12 cellular contexts compared by ENCODE assay signal in the genomic region with DNA sequence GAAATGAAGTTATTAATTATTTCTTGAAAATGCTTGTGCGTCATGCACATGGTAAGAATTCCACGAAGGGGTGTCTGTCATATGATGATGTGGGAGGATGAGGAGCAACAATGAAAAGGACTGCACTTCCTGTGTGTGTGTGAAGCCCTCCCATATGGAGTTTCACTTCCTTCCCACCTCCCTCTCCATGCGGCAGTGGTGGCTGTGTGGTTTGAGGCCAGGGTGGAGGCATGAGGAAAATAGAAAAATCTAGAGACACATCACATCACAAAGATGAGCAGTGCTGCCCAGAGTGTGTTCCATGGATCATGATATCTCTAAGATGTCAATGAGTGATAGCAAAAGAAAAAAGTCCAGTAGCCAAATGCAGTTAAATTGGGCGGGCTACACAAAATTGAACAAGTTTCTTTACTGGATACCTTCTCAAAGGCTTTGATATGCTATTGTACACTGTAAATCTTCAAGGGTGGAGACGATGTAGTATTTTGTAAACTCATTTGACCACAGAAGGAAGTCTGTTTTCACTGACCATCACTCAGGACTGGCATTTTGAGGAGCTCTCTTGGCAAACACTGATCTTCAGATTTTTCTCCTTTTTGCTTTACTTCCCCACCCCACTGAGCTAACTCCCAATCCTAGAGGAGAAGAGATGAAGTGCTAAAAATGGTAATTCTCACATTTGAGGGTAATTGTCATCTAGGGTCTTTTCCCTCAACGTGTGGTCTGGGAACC. TPM values are rescaled to one million over a fixed set of nuclear protein-coding genes. Genes with fewer than 3 reads are reported as not detected.
DNase-seq lines count a peak whose midpoint lies in the region; ATAC-seq and TF ChIP-seq lines count a peak whose summit lies in the region.
"Had no signal": no experiment of that assay in that cellular context is flagged by ENCODE, and none has a peak within 500 bp of the region (broad histone marks: within the 10 kb centered on the region; RNA-seq: fewer than 3 reads in every experiment).

No MANE protein-coding gene starts in this region.

- H3K79me2 ChIP-seq in neural progenitor cell (ENCODE audit: low read depth) (no peaks in the 10 kb centered on the region), hepatocyte (peaks cover 5% of the 10 kb centered on the region)

- peak; percentile 30 for DNase-seq in activated naive CD8-positive, alpha-beta T cell treated with anti-CD3 and anti-CD28 coated beads for 36 hours
- DNase-seq in neural progenitor cell (ENCODE audit: low spot score) (no peak), cerebellar cortex (ENCODE audit: low spot score) (no peak), Calu3 (no peak), hepatocyte (ENCODE audit: low spot score) (no peak)
- DNase-seq: activated T-cell treated with anti-CD3 and anti-CD28 coated beads, Interleukin-2, amount 50 U/mL, for 4 hours; colonic mucosa; stimulated activated CD4-positive, alpha-beta T cell treated with anti-CD3 and anti-CD28 coated beads, Interleukin-4, amount 100 ng/mL, for 24 hours had no signal

- CTCF ChIA-PET in Calu3 (lab: Charles Lee), result no interaction called here

- no peaks in the 10 kb centered on the region for H3K27me3 Mint-ChIP-seq in activated naive CD8-positive, alpha-beta T cell treated with anti-CD3 and anti-CD28 coated beads for 36 hours
- peaks cover 5% of the 10 kb centered on the region for H3K27me3 Mint-ChIP-seq in neural progenitor cell (ENCODE audit: insufficient read depth, low read depth)
- H3K27me3 Mint-ChIP-seq in Calu3 (ENCODE audit: unreplicated experiment), result no peaks in the 10 kb centered on the region

- no peak overlapping the region for H2AFZ ChIP-seq in neural progenitor cell (replicated peaks)
- no peak overlapping the region for H2AFZ ChIP-seq in hepatocyte

- no peak for TF ChIP-seq POLR2A in gastroesophageal sphincter (IDR thresholded peaks at IDR 0.05)

- no peak for TF ChIP-seq EP300 in gastroesophageal sphincter (IDR thresholded peaks at IDR 0.05)

- H3K9me2 ChIP-seq in hepatocyte (replicated peaks; ENCODE audit: insufficient read depth), result no peaks in the 10 kb centered on the region

- peaks cover 37% of the 10 kb centered on the region for H3K4me1 Mint-ChIP-seq in activated naive CD8-positive, alpha-beta T cell treated with anti-CD3 and anti-CD28 coated beads for 36 hours
- H3K4me1 Mint-ChIP-seq in neural progenitor cell, result peaks cover 20% of the 10 kb centered on the region
- H3K4me1 Mint-ChIP-seq in Calu3 (ENCODE audit: low read depth, unreplicated experiment), result peaks cover 8% of the 10 kb centered on the region

- peaks cover 3% of the 10 kb centered on the region for H3K36me3 Mint-ChIP-seq in activated naive CD8-positive, alpha-beta T cell treated with anti-CD3 and anti-CD28 coated beads for 36 hours
- H3K36me3 Mint-ChIP-seq in neural progenitor cell, result peaks cover 6% of the 10 kb centered on the region
- no peaks in the 10 kb centered on the region for H3K36me3 Mint-ChIP-seq in Calu3 (ENCODE audit: insufficient read depth, unreplicated experiment)

- H3K27me3 ChIP-seq in neural progenitor cell (no peaks in the 10 kb centered on the region), gastroesophageal sphincter (no peaks in the 10 kb centered on the region), hepatocyte (no peaks in the 10 kb centered on the region)
- H3K27me3 ChIP-seq: colonic mucosa had no signal

- ATAC-seq in GM18511 (IDR thresholded peaks at IDR 0.05; ENCODE audit: unreplicated experiment), result peak; percentile 40
- ATAC-seq in HG02571 (IDR thresholded peaks at IDR 0.05; ENCODE audit: unreplicated experiment), result peak; percentile 36
- ATAC-seq in gastroesophageal sphincter, result no peak

- no peaks in the 10 kb centered on the region for H3K36me3 ChIP-seq in neural progenitor cell
- no peaks in the 10 kb centered on the region for H3K36me3 ChIP-seq in gastroesophageal sphincter
- H3K36me3 ChIP-seq in hepatocyte (replicated peaks; ENCODE audit: insufficient read depth, low read depth), result no peaks in the 10 kb centered on the region
- H3K36me3 ChIP-seq: colonic mucosa had no signal

- H3K4me3 Mint-ChIP-seq in activated naive CD8-positive, alpha-beta T cell treated with anti-CD3 and anti-CD28 coated beads for 36 hours, result no peak overlapping the region
- H3K4me3 Mint-ChIP-seq in neural progenitor cell (no peak overlapping the region), Calu3 (ENCODE audit: low read depth, unreplicated experiment) (no peak overlapping the region)
- H3K4me3 Mint-ChIP-seq: activated T-cell treated with anti-CD3 and anti-CD28 coated beads, Interleukin-2, amount 50 U/mL, for 4 hours had no signal

- 75 to 93% methylated on average over 6 of the region's 6 CpGs for WGBS in gastroesophageal sphincter (ENCODE audit: low coverage in 1 of 2), 2 donors
- 91% methylated on average over 6 of the region's 6 CpGs for WGBS in hepatocyte (ENCODE audit: low lambda C conversion rate, missing lambda C conversion rate)

- no peaks in the 10 kb centered on the region for H3K9me3 ChIP-seq in neural progenitor cell (ENCODE audit: low read depth)
- H3K9me3 ChIP-seq in gastroesophageal sphincter, result no peaks in the 10 kb centered on the region
- H3K9me3 ChIP-seq in hepatocyte (ENCODE audit: low read depth), result no peaks in the 10 kb centered on the region
- H3K9me3 ChIP-seq: colonic mucosa had no signal

- H3K4me2 ChIP-seq in neural progenitor cell (peak overlapping the region; percentile 63), hepatocyte (no peak overlapping the region)

- H3K27ac ChIP-seq in neural progenitor cell, result no peak overlapping the region
- no peak overlapping the region for H3K27ac ChIP-seq in gastroesophageal sphincter
- H3K27ac ChIP-seq in hepatocyte, result no peak overlapping the region
- H3K27ac ChIP-seq: colonic mucosa had no signal

- peaks cover 26% of the 10 kb centered on the region for H3F3A ChIP-seq in neural progenitor cell (ENCODE audit: low read depth)

- H3K9ac ChIP-seq in neural progenitor cell, result no peak overlapping the region

- H4K20me1 ChIP-seq in neural progenitor cell (ENCODE audit: low read depth), result peaks cover 21% of the 10 kb centered on the region
- H4K20me1 ChIP-seq in hepatocyte (ENCODE audit: insufficient read depth, poor library complexity, severe bottlenecking), result no peaks in the 10 kb centered on the region

- H3K4me1 ChIP-seq in neural progenitor cell (peaks cover 41% of the 10 kb centered on the region), gastroesophageal sphincter (peaks cover 0 to 51% (median 8%) of the 10 kb centered on the region in 3 donors), hepatocyte (ENCODE audit: insufficient read depth) (peaks cover 25% of the 10 kb centered on the region)
- H3K4me1 ChIP-seq: colonic mucosa had no signal

- no peaks in the 10 kb centered on the region for H3K9me3 Mint-ChIP-seq in activated naive CD8-positive, alpha-beta T cell treated with anti-CD3 and anti-CD28 coated beads for 36 hours
- H3K9me3 Mint-ChIP-seq in neural progenitor cell (no peaks in the 10 kb centered on the region), Calu3 (ENCODE audit: low read depth, unreplicated experiment) (no peaks in the 10 kb centered on the region)
- H3K9me3 Mint-ChIP-seq: activated T-cell treated with anti-CD3 and anti-CD28 coated beads, Interleukin-2, amount 50 U/mL, for 4 hours had no signal

- TF ChIP-seq CTCF in neural progenitor cell (IDR thresholded peaks at IDR 0.05), result no peak
- TF ChIP-seq CTCF in Calu3 (IDR thresholded peaks at IDR 0.05; ENCODE audit: unreplicated experiment), result no peak
- no peak for TF ChIP-seq CTCF in gastroesophageal sphincter (IDR thresholded peaks at IDR 0.05)
- no peak for TF ChIP-seq CTCF in hepatocyte (IDR thresholded peaks at IDR 0.05; ENCODE audit: poor library complexity)

- intact Hi-C loops in Calu3 (cut with micrococcal nuclease; ENCODE audit: unreplicated experiment), result no loop called here

- no TSS peak for BruUV-seq in Calu3 (replicated peaks; lab: Mats Ljungman, UMichigan)

- H3K4me3 ChIP-seq in neural progenitor cell (no peak overlapping the region), gastroesophageal sphincter (no peak overlapping the region), hepatocyte (no peak overlapping the region)
- H3K4me3 ChIP-seq: colonic mucosa had no signal

- peak overlapping the region; percentile 65 for H3K27ac Mint-ChIP-seq in activated naive CD8-positive, alpha-beta T cell treated with anti-CD3 and anti-CD28 coated beads for 36 hours
- H3K27ac Mint-ChIP-seq in neural progenitor cell (no peak overlapping the region), Calu3 (ENCODE audit: unreplicated experiment) (no peak overlapping the region)

RNA-seq across cellular contexts. Expression of gene EQTN, which starts 55.7 kb away (rescaled TPM):
- total RNA-seq in activated naive CD8-positive, alpha-beta T cell treated with anti-CD3 and anti-CD28 coated beads for 36 hours, result not detected
- total RNA-seq in neural progenitor cell (ENCODE audit: low replicate concordance), result 2.0 and 3.4 TPM in 2 replicates
- not detected in 2 replicates for total RNA-seq in Calu3 (2022)
- 1 to 10 TPM in 1 of 4 donors, not detected in 3; 1.2 TPM for total RNA-seq in gastroesophageal sphincter
- 1.1 TPM in 1 of 2 replicates, not detected in the other for total RNA-seq in hepatocyte
- not detected in 2 replicates for polyA plus RNA-seq in hepatocyte
- total RNA-seq: activated T-cell treated with anti-CD3 and anti-CD28 coated beads, Interleukin-2, amount 50 U/mL, for 4 hours; LHCN-M2 had no signal
